Comparison of ENCODE assay signal across 8 cellular contexts in the genomic region with DNA sequence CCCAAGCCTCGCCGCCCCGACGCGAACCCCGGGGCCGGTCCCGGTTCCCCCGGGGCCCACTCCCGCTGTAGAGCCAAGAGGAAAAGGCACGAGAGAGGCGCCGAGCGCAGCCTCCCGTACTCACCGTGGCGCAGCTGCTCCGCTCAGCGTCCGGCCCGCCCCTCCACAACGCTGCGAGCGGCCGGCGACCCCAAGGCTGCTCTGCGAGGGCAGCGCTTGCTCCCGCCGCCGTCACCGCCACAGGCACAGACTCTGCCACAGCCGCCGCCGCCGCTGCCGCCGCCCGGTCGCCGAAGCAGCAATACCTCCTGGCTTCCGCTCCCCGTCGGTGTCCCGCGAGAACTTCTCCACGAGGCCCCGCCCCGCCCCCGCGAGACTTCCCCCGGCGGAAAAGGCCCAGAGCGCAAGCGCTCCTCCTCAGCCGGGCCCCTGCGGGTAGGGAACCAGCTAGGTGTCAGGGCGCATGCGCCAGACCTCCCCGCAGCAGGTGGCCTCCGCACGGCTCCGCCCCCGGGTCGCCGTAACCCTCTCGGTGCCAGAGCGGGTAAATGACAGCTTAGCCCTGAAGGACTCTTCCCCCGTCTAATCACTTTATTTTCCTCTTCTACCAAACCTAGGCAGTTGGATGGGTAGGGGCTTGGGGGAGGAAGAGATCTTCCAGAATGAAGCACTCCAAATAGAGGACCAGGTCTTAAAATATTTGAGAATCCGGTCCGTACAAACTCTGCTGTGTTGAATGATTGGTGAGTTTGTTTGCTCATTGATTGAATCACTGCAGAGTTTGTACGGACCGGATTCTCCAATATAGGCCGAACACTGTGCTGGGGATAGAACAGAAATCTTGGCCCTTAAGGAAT. TPM values are rescaled to one million over a fixed set of nuclear protein-coding genes. Genes with fewer than 3 reads are reported as not detected.
DNase-seq lines count a peak whose midpoint lies in the region; ATAC-seq and TF ChIP-seq lines count a peak whose summit lies in the region.

A gene (minus strand): TSS at position 314 of the 857 bp plus-strand sequence. CDS start 12,050 bp downstream, outside the sequence.

- 0% methylated on average over 15 of the region's 74 CpGs for WGBS in suprapubic skin

- peak within 1 kb of the TSS; percentile 88 to 91 for H3K27ac Mint-ChIP-seq in activated naive CD4-positive, alpha-beta T cell treated with anti-CD3 and anti-CD28 coated beads, Interleukin-2, amount 50 U/mL, for 72 hours

- TF ChIP-seq CTCF in GM06990 (IDR thresholded peaks at IDR 0.05; ENCODE audit: insufficient read depth, low read length, poor library complexity, severe bottlenecking), result no peak
- no peak for TF ChIP-seq CTCF in suprapubic skin (IDR thresholded peaks at IDR 0.05)

- peak; percentile 67 for ATAC-seq in HG02610 (IDR thresholded peaks at IDR 0.05; ENCODE audit: unreplicated experiment)
- ATAC-seq in activated naive CD4-positive, alpha-beta T cell treated with anti-CD3 and anti-CD28 coated beads, Interleukin-2, amount 50 U/mL, for 72 hours, result peak; percentile 83 to 85

- peaks cover 37% of the 10 kb centered on the region for H3K4me1 ChIP-seq in suprapubic skin

- H3K9me3 Mint-ChIP-seq in activated naive CD4-positive, alpha-beta T cell treated with anti-CD3 and anti-CD28 coated beads, Interleukin-2, amount 50 U/mL, for 72 hours, result no peaks in the 10 kb centered on the region

- H3K36me3 ChIP-seq in GM06990 (ENCODE audit: control insufficient read depth, insufficient read depth, low read length), result no peaks in the 10 kb centered on the region; the same call in 1 of the 2 replicates
- no peaks in the 10 kb centered on the region for H3K36me3 ChIP-seq in suprapubic skin

- no peaks in the 10 kb centered on the region for H3K9me3 ChIP-seq in suprapubic skin

- H3K27ac ChIP-seq in suprapubic skin, result peak within 1 kb of the TSS; percentile 94

- H3K4me3 ChIP-seq in GM06990 (replicated peaks; ENCODE audit: low read depth, low read length) (peak within 1 kb of the TSS; percentile 99), suprapubic skin (peak within 1 kb of the TSS; percentile 100)

- DNase-seq in GM06990 (ENCODE audit: extremely low read depth, insufficient read length) (peak; percentile 97), NCI-H1105 (lab: John Stamatoyannopoulos, UW) (peak; percentile 96), SKM-1 (lab: John Stamatoyannopoulos, UW; ENCODE audit: unreplicated experiment) (peak; percentile 92), glomerular endothelial cell (ENCODE audit: extremely low read depth, low read depth, low spot score) (no peak), occipital lobe (lab: John Stamatoyannopoulos, UW) (peak; percentile 96), suprapubic skin (ENCODE audit: low spot score in 2 of 2) (peak; percentile 99)
- DNase-seq in activated naive CD4-positive, alpha-beta T cell treated with anti-CD3 and anti-CD28 coated beads, Interleukin-2, amount 50 U/mL, for 72 hours (ENCODE audit: low spot score in 2 of 2), result peak; percentile 100

- H3K27me3 ChIP-seq in GM06990 (replicated peaks; ENCODE audit: control insufficient read depth, insufficient read depth, low read length) (no peaks in the 10 kb centered on the region), suprapubic skin (no peaks in the 10 kb centered on the region)

- no peak for TF ChIP-seq EP300 in suprapubic skin (IDR thresholded peaks at IDR 0.05)

- peaks cover 0 to 18% of the 10 kb centered on the region in 2 donors for H3K36me3 Mint-ChIP-seq in activated naive CD4-positive, alpha-beta T cell treated with anti-CD3 and anti-CD28 coated beads, Interleukin-2, amount 50 U/mL, for 72 hours

- peak; percentile 73 to 79 for TF ChIP-seq POLR2A in suprapubic skin (IDR thresholded peaks at IDR 0.05)

RNA-seq across cellular contexts. Expression of the gene that starts here (rescaled TPM):
- 100 to 1,000 TPM; 163 to 180 TPM for total RNA-seq in activated naive CD4-positive, alpha-beta T cell treated with anti-CD3 and anti-CD28 coated beads, Interleukin-2, amount 50 U/mL, for 72 hours
- total RNA-seq in glomerular endothelial cell (86.8 and 141 TPM in 2 replicates), occipital lobe (125 TPM), suprapubic skin (10 to 100 TPM; 44.9 to 62.6 (median 58.7) TPM)
